In the genomic region with DNA sequence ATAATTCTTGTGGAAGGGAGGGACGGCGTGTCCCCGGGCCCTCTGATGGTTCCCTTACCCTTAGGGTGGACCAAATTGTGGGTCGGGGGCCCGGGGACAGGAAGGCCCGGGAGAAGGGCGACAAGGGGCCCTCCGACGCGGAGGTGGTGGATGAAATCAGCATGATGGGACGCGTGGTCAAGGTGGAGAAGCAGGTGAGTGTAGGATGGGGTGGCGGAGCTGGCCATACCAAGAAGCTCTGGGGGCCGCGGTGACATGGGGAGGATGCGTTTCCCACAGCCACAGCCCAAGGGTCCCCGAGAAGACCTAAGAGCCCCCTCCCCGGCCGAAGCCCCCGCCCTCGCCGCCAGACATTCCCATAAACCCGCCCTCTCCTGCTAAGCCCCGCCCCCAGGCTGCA, we compare ENCODE assay signal across 26 cellular contexts. TPM values are rescaled to one million over a fixed set of nuclear protein-coding genes. Genes with fewer than 3 reads are reported as not detected.
"Had no signal": no experiment of that assay in that cellular context is flagged by ENCODE, and none has a peak within 500 bp of the region (broad histone marks: within the 10 kb centered on the region; RNA-seq: fewer than 3 reads in every experiment).

No MANE protein-coding gene starts in this region.

- H3K4me3 ChIP-seq: dorsolateral prefrontal cortex, gastrocnemius medialis, hepatocyte, left lung, pancreas, right lobe of liver, smooth muscle cell, suprapubic skin, thyroid gland had no signal

- DNase-seq: dorsolateral prefrontal cortex; effector CD4-positive, alpha-beta T cell; foreskin fibroblast; gastrocnemius medialis; head of caudate nucleus; left cardiac atrium; naive thymus-derived CD8-positive, alpha-beta T cell; nephron progenitor cell; occipital lobe; pancreas; right lobe of liver; stimulated activated CD4-positive, alpha-beta T cell treated with anti-CD3 and anti-CD28 coated beads, Interleukin-12 subunit alpha, Interleukin-12 subunit beta, amount 100 ng/mL, for 4 hours; stimulated activated CD4-positive, alpha-beta T cell treated with anti-CD3 and anti-CD28 coated beads, Interleukin-1b, Interleukin-23, amount 100 ng/mL, for 48 hours; stimulated activated CD4-positive, alpha-beta T cell treated with anti-CD3 and anti-CD28 coated beads, Interleukin-4, amount 100 ng/mL, for 1 hour; stimulated activated CD8-positive, alpha-beta memory T cell treated with anti-CD3 and anti-CD28 coated beads, Interleukin-4, amount 100 ng/mL, for 48 hours; stimulated activated naive CD4-positive, alpha-beta T cell; stimulated activated naive CD8-positive, alpha-beta T cell treated with anti-CD3 and anti-CD28 coated beads, Interleukin-15, amount 100 ng/mL, for 72 hours; thyroid gland had no signal

- ATAC-seq: esophagus mucosa; gastrocnemius medialis; naive thymus-derived CD8-positive, alpha-beta T cell; pancreas; stimulated activated naive CD8-positive, alpha-beta T cell treated with anti-CD3 and anti-CD28 coated beads, Interleukin-15, amount 100 ng/mL, for 72 hours had no signal

- H3K27ac ChIP-seq: dorsolateral prefrontal cortex, epithelial cell of prostate, gastrocnemius medialis, hepatocyte, left lung, pancreas, right lobe of liver, suprapubic skin, thyroid gland had no signal

- H3K36me3 Mint-ChIP-seq: type B pancreatic cell had no signal

- H3K4me2 ChIP-seq: hepatocyte, smooth muscle cell had no signal

- H3K27me3 Mint-ChIP-seq: naive thymus-derived CD8-positive, alpha-beta T cell; progenitor cell of endocrine pancreas; stimulated activated naive CD8-positive, alpha-beta T cell treated with anti-CD3 and anti-CD28 coated beads, Interleukin-15, amount 100 ng/mL, for 72 hours; type B pancreatic cell had no signal

- H2AFZ ChIP-seq: hepatocyte had no signal

- H3K79me2 ChIP-seq: hepatocyte had no signal

- H3K27me3 ChIP-seq: dorsolateral prefrontal cortex, gastrocnemius medialis, hepatocyte, pancreas, right lobe of liver, thyroid gland had no signal

- H3K4me3 Mint-ChIP-seq: naive thymus-derived CD8-positive, alpha-beta T cell; nephron progenitor cell; stimulated activated naive CD8-positive, alpha-beta T cell treated with anti-CD3 and anti-CD28 coated beads, Interleukin-15, amount 100 ng/mL, for 72 hours; type B pancreatic cell had no signal

- H3K36me3 ChIP-seq: gastrocnemius medialis, left lung, pancreas, right lobe of liver, suprapubic skin, thyroid gland had no signal

- H3K27ac Mint-ChIP-seq: naive thymus-derived CD8-positive, alpha-beta T cell; nephron progenitor cell; progenitor cell of endocrine pancreas; stimulated activated naive CD8-positive, alpha-beta T cell treated with anti-CD3 and anti-CD28 coated beads, Interleukin-15, amount 100 ng/mL, for 72 hours; type B pancreatic cell had no signal

- H3K4me1 ChIP-seq: gastrocnemius medialis, left lung, pancreas, right lobe of liver, suprapubic skin had no signal

- H3K9me3 ChIP-seq: gastrocnemius medialis, left lung, pancreas, right lobe of liver, suprapubic skin, thyroid gland had no signal

RNA-seq across cellular contexts. Expression of a gene that starts 54.0 kb away (rescaled TPM):
- total RNA-seq: hepatocyte, smooth muscle cell had no signal
- polyA plus RNA-seq: hepatocyte had no signal
